1 cellular context compared by ENCODE assay signal in genomic region chr3:107657971-107658370, GRCh38.
TF ChIP-seq lines count a peak whose summit lies in the region.

No MANE protein-coding gene starts in this region.

TF ChIP-seq in HepG2, 621 proteins besides CTCF, POLR2A, EP300 and RAD21:
- TF ChIP-seq ZNF710 (CRISPR knock-in tag; IDR thresholded peaks at IDR 0.05; ENCODE audit: borderline replicate concordance) (no peak), ZBED4 (CRISPR knock-in tag; IDR thresholded peaks at IDR 0.05; ENCODE audit: borderline replicate concordance) (no peak), RBM39 (IDR thresholded peaks at IDR 0.05; ENCODE audit: low read depth, low read length, poor library complexity, severe bottlenecking) (no peak), ZNF543 (CRISPR knock-in tag; IDR thresholded peaks at IDR 0.05) (no peak), DMAP1 (CRISPR knock-in tag; IDR thresholded peaks at IDR 0.05) (no peak), ATF2 (CRISPR knock-in tag; IDR thresholded peaks at IDR 0.05) (no peak), HOXD1 (CRISPR knock-in tag; IDR thresholded peaks at IDR 0.05) (no peak), NFIC (IDR thresholded peaks at IDR 0.05; ENCODE audit: low read length) (no peak), ZNF576 (CRISPR knock-in tag; IDR thresholded peaks at IDR 0.05) (no peak), RAD51 (IDR thresholded peaks at IDR 0.05; ENCODE audit: borderline replicate concordance) (no peak), YY1 (IDR thresholded peaks at IDR 0.05; ENCODE audit: insufficient read depth, insufficient replicate concordance, low read depth, low read length) (no peak), ZHX2 (IDR thresholded peaks at IDR 0.05; ENCODE audit: low read depth) (no peak), ZHX2 (CRISPR knock-in tag; IDR thresholded peaks at IDR 0.05; ENCODE audit: borderline replicate concordance) (no peak), ZNF614 (CRISPR knock-in tag; IDR thresholded peaks at IDR 0.05; ENCODE audit: borderline replicate concordance) (no peak)
